ENCODE assay signal across 8 cellular contexts in the genomic region with DNA sequence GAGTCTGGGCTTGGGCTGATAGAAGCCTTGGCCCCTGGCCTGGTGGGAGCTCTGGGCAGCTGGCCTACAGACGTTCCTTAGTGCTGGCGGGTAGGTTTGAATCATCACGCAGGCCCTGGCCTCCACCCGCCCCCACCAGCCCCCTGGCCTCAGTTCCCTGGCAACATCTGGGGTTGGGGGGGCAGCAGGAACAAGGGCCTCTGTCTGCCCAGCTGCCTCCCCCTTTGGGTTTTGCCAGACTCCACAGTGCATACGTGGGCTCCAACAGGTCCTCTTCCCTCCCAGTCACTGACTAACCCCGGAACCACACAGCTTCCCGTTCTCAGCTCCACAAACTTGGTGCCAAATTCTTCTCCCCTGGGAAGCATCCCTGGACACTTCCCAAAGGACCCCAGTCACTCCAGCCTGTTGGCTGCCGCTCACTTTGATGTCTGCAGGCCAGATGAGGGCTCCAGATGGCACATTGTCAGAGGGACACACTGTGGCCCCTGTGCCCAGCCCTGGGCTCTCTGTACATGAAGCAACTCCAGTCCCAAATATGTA. TPM values are rescaled to one million over a fixed set of nuclear protein-coding genes. Genes with fewer than 3 reads are reported as not detected.
A peak's percentile ranks its signal among the peaks of the same experiment; 100 is the strongest.
DNase-seq lines count a peak whose midpoint lies in the region; ATAC-seq and TF ChIP-seq lines count a peak whose summit lies in the region.

No MANE protein-coding gene starts in this region.

- ATAC-seq in HG03469 (IDR thresholded peaks at IDR 0.05; ENCODE audit: unreplicated experiment): no peak
- ATAC-seq in HG03039 (IDR thresholded peaks at IDR 0.05; ENCODE audit: unreplicated experiment): no peak

- peaks cover 20% of the 10 kb centered on the region for H3K79me2 ChIP-seq in parathyroid adenoma

- no peaks in the 10 kb centered on the region for H3K9me3 ChIP-seq in Peyer's patch
- no peaks in the 10 kb centered on the region for H3K9me3 ChIP-seq in parathyroid adenoma (ENCODE audit: control insufficient read depth, low read length)

- H2AFZ ChIP-seq in parathyroid adenoma: no peak overlapping the region

- H3K27me3 ChIP-seq in Peyer's patch (no peaks in the 10 kb centered on the region), parathyroid adenoma (ENCODE audit: control insufficient read depth, insufficient read depth, low read length) (no peaks in the 10 kb centered on the region)

- DNase-seq in DMS 273 treated with DMSO at 0.1 percent for 48 hours (lab: John Stamatoyannopoulos, UW) (peak; percentile 88), Peyer's patch (no peak), fibroblast of the aortic adventitia (ENCODE audit: low read depth) (peak; percentile 98), mesenteric fat pad (ENCODE audit: low spot score) (no peak), NCI-H345 treated with DMSO at 0.1 percent for 48 hours (lab: John Stamatoyannopoulos, UW; ENCODE audit: unreplicated experiment) (no peak)

- H3K4me1 ChIP-seq in Peyer's patch (peaks cover 0 to 41% (median 4%) of the 10 kb centered on the region in 4 donors), parathyroid adenoma (peaks cover 17% of the 10 kb centered on the region)

- no peak for TF ChIP-seq POLR2A in Peyer's patch (IDR thresholded peaks at IDR 0.05)

- H3K9ac ChIP-seq in parathyroid adenoma: no peak overlapping the region

- H3K4me2 ChIP-seq in parathyroid adenoma (ENCODE audit: low read length): peak overlapping the region; percentile 85

- H3K36me3 ChIP-seq in Peyer's patch: no peaks in the 10 kb centered on the region
- no peaks in the 10 kb centered on the region for H3K36me3 ChIP-seq in parathyroid adenoma (ENCODE audit: control insufficient read depth, insufficient read depth, low read length)

- H3K27ac ChIP-seq in Peyer's patch: peak overlapping the region in 3 of 4 donors; percentile 75 to 95 (median 95)
- H3K27ac ChIP-seq in parathyroid adenoma: peak overlapping the region; percentile 99

- TF ChIP-seq CTCF in Peyer's patch (IDR thresholded peaks at IDR 0.05): no peak
- TF ChIP-seq CTCF in fibroblast of the aortic adventitia (IDR thresholded peaks at IDR 0.05; ENCODE audit: insufficient read depth, low read length): no peak
- TF ChIP-seq CTCF in parathyroid adenoma (IDR thresholded peaks at IDR 0.05): no peak

- peak overlapping the region in 1 of 4 donors; percentile 58 for H3K4me3 ChIP-seq in Peyer's patch
- peak overlapping the region; percentile 33 for H3K4me3 ChIP-seq in fibroblast of the aortic adventitia (ENCODE audit: low read depth, low read length)
- no peak overlapping the region for H3K4me3 ChIP-seq in parathyroid adenoma (ENCODE audit: low read depth, low read length)

RNA-seq across cellular contexts. Expression of gene VEGFA, which starts 1.0 kb away (rescaled TPM):
- total RNA-seq in Peyer's patch (100 to 1,000 TPM; 202 to 663 (median 418) TPM), fibroblast of the aortic adventitia (ENCODE audit: low replicate concordance) (98.9 and 163 TPM in 2 replicates), mesenteric fat pad (498 TPM)

Comparison
In these comparisons a context has a peak if more than half of its experiments do, and no peak if none do; other contexts are left out.
1. DNase-seq: peak in DMS 273 treated with DMSO at 0.1 percent for 48 hours (single experiment) and fibroblast of the aortic adventitia (single experiment); none in Peyer's patch (0 of 3), mesenteric fat pad (single experiment) and NCI-H345 treated with DMSO at 0.1 percent for 48 hours (single experiment).